ENCODE assay signal across 17 cellular contexts in genomic region chr14:76463105-76463504, GRCh38.
"Had no signal": no experiment of that assay in that cellular context is flagged by ENCODE, and none has a peak within 500 bp of the region (broad histone marks: within the 10 kb centered on the region; RNA-seq: fewer than 3 reads in every experiment).

No MANE protein-coding gene starts in this region.

- H3K9me3 ChIP-seq: esophagus muscularis mucosa, gastroesophageal sphincter, heart left ventricle, left lung, lower lobe of right lung had no signal

- ATAC-seq: gastroesophageal sphincter, heart left ventricle, left cardiac atrium, left lung, left ventricle myocardium superior, lower lobe of right lung had no signal

- H3K36me3 ChIP-seq: esophagus muscularis mucosa, gastroesophageal sphincter, heart left ventricle, left lung, lower lobe of right lung had no signal

- H3K4me1 ChIP-seq: esophagus muscularis mucosa, gastroesophageal sphincter, heart left ventricle, left lung, lower lobe of right lung had no signal

- H3K27me3 ChIP-seq: dorsolateral prefrontal cortex, esophagus muscularis mucosa, gastroesophageal sphincter, heart left ventricle, hepatocyte, left lung had no signal

- H2AFZ ChIP-seq: hepatocyte had no signal

- H3K79me2 ChIP-seq: hepatocyte had no signal

- H3K4me3 ChIP-seq: coronary artery, dorsolateral prefrontal cortex, esophagus muscularis mucosa, gastroesophageal sphincter, heart left ventricle, hepatocyte, left lung, lower lobe of right lung had no signal

- H3K4me2 ChIP-seq: hepatocyte had no signal

- H3K27ac ChIP-seq: coronary artery, dorsolateral prefrontal cortex, esophagus muscularis mucosa, gastroesophageal sphincter, heart left ventricle, hepatocyte, left lung, lower lobe of right lung had no signal

- DNase-seq: dermis blood vessel endothelial cell; dorsolateral prefrontal cortex; effector CD4-positive, alpha-beta T cell; effector memory CD4-positive, alpha-beta T cell; foreskin fibroblast; heart left ventricle; hypothalamus; left cardiac atrium; left lung; left ventricle myocardium superior; lower lobe of right lung; mesenchymal stem cell; midbrain had no signal
